27 cellular contexts compared by ENCODE assay signal in genomic region chr3:146679191-146679590, GRCh38.
"Had no signal": no experiment of that assay in that cellular context is flagged by ENCODE, and none has a peak within 500 bp of the region (broad histone marks: within the 10 kb centered on the region; RNA-seq: fewer than 3 reads in every experiment).

No MANE protein-coding gene starts in this region.

- H3K27me3 ChIP-seq: colonic mucosa, esophagus muscularis mucosa, esophagus squamous epithelium, foreskin keratinocyte, gastrocnemius medialis, gastroesophageal sphincter, heart left ventricle, heart right ventricle had no signal

- H3K4me1 ChIP-seq: colonic mucosa, esophagus muscularis mucosa, esophagus squamous epithelium, foreskin keratinocyte, gastrocnemius medialis, gastroesophageal sphincter, heart right ventricle had no signal

- DNase-seq: colonic mucosa; cortex of kidney; dermis blood vessel endothelial cell; dorsolateral prefrontal cortex; effector CD4-positive, alpha-beta T cell; effector CD8-positive, alpha-beta T cell; effector memory CD4-positive, alpha-beta T cell; effector memory CD8-positive, alpha-beta T cell; endodermal cell; erythroblast; esophagus squamous epithelium; foreskin fibroblast; foreskin keratinocyte; gastrocnemius medialis; glutamatergic neuron; head of caudate nucleus; heart left ventricle; heart right ventricle had no signal

- H3K27ac ChIP-seq: colonic mucosa, coronary artery, dorsolateral prefrontal cortex, epithelial cell of prostate, esophagus muscularis mucosa, esophagus squamous epithelium, foreskin keratinocyte, gastrocnemius medialis, gastroesophageal sphincter, heart left ventricle, heart right ventricle had no signal

- ATAC-seq: effector memory CD8-positive, alpha-beta T cell; esophagus mucosa; foreskin keratinocyte; gastrocnemius medialis; gastroesophageal sphincter; heart left ventricle; heart right ventricle had no signal

- H3K9me3 ChIP-seq: colonic mucosa, esophagus muscularis mucosa, esophagus squamous epithelium, gastrocnemius medialis, gastroesophageal sphincter, heart right ventricle had no signal

- FAIRE-seq: colon, endometrium, endothelial cell of umbilical vein, frontal cortex had no signal

- H3K4me3 ChIP-seq: colonic mucosa, coronary artery, dorsolateral prefrontal cortex, esophagus muscularis mucosa, esophagus squamous epithelium, gastrocnemius medialis, gastroesophageal sphincter, heart left ventricle, heart right ventricle had no signal
